19 cellular contexts compared by ENCODE assay signal in genomic region chr7:38822556-38822955, GRCh38.
"Had no signal": no experiment of that assay in that cellular context is flagged by ENCODE, and none has a peak within 500 bp of the region (broad histone marks: within the 10 kb centered on the region; RNA-seq: fewer than 3 reads in every experiment).

No MANE protein-coding gene starts in this region.

- DNase-seq: activated CD4-positive, alpha-beta T cell treated with anti-CD3 and anti-CD28 coated beads for 48 hours; activated CD8-positive, alpha-beta memory T cell treated with anti-CD3 and anti-CD28 coated beads, Interleukin-2, amount 50 U/mL, for 48 hours; activated CD8-positive, alpha-beta T cell treated with anti-CD3 and anti-CD28 coated beads, Interleukin-2, amount 10 ng/mL, durations not matched to agents 7 days and 5 days; activated naive CD4-positive, alpha-beta T cell; aorta; central memory CD4-positive, alpha-beta T cell; cortex of kidney; effector memory CD4-positive, alpha-beta T cell; mucosa of descending colon; natural killer cell; occipital lobe; sigmoid colon; stimulated activated CD4-positive, alpha-beta T cell treated with anti-CD3 and anti-CD28 coated beads, Interleukin-2, amount 100 ng/mL, for 48 hours; stimulated activated naive CD8-positive, alpha-beta T cell treated with anti-CD3 and anti-CD28 coated beads, Interleukin-15, Interleukin-2, amounts not matched to agents 100 U/mL and 50 U/mL, for 24 hours had no signal

- H3K4me3 ChIP-seq: mucosa of descending colon, prostate gland, sigmoid colon, suprapubic skin had no signal

- H3K36me3 ChIP-seq: prostate gland had no signal

- H3K27ac ChIP-seq: epithelial cell of prostate, prostate gland, sigmoid colon, suprapubic skin had no signal

- H3K9me3 ChIP-seq: mucosa of descending colon, prostate gland, sigmoid colon, suprapubic skin had no signal

- H3K4me1 ChIP-seq: prostate gland had no signal

- H3K27me3 ChIP-seq: sigmoid colon, suprapubic skin had no signal

- ATAC-seq: activated CD8-positive, alpha-beta T cell treated with anti-CD3 and anti-CD28 coated beads, Interleukin-2, amount 10 ng/mL, durations not matched to agents 7 days and 5 days; left lobe of liver; mucosa of descending colon; natural killer cell; stimulated activated naive CD8-positive, alpha-beta T cell treated with anti-CD3 and anti-CD28 coated beads, Interleukin-15, Interleukin-2, amounts not matched to agents 100 U/mL and 50 U/mL, for 24 hours; WTC11 had no signal
